In genomic region chr1:222618001-222618879, GRCh38 we compare ENCODE assay signal across 8 cellular contexts. TPM values are rescaled to one million over a fixed set of nuclear protein-coding genes. Genes with fewer than 3 reads are reported as not detected.
A peak's percentile ranks its signal among the peaks of the same experiment; 100 is the strongest.
DNase-seq lines count a peak whose midpoint lies in the region; ATAC-seq, FAIRE-seq and TF ChIP-seq lines count a peak whose summit lies in the region.

A gene with protein sequence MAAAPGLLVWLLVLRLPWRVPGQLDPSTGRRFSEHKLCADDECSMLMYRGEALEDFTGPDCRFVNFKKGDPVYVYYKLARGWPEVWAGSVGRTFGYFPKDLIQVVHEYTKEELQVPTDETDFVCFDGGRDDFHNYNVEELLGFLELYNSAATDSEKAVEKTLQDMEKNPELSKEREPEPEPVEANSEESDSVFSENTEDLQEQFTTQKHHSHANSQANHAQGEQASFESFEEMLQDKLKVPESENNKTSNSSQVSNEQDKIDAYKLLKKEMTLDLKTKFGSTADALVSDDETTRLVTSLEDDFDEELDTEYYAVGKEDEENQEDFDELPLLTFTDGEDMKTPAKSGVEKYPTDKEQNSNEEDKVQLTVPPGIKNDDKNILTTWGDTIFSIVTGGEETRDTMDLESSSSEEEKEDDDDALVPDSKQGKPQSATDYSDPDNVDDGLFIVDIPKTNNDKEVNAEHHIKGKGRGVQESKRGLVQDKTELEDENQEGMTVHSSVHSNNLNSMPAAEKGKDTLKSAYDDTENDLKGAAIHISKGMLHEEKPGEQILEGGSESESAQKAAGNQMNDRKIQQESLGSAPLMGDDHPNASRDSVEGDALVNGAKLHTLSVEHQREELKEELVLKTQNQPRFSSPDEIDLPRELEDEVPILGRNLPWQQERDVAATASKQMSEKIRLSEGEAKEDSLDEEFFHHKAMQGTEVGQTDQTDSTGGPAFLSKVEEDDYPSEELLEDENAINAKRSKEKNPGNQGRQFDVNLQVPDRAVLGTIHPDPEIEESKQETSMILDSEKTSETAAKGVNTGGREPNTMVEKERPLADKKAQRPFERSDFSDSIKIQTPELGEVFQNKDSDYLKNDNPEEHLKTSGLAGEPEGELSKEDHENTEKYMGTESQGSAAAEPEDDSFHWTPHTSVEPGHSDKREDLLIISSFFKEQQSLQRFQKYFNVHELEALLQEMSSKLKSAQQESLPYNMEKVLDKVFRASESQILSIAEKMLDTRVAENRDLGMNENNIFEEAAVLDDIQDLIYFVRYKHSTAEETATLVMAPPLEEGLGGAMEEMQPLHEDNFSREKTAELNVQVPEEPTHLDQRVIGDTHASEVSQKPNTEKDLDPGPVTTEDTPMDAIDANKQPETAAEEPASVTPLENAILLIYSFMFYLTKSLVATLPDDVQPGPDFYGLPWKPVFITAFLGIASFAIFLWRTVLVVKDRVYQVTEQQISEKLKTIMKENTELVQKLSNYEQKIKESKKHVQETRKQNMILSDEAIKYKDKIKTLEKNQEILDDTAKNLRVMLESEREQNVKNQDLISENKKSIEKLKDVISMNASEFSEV (N-terminal part only) (plus strand): TSS chr1:222618097. CDS start chr1:222618111, 14 bp downstream.

- no peaks in the 10 kb centered on the region for H3K9me3 ChIP-seq in HepG2 (ENCODE audit: low read length)

- TF ChIP-seq EP300 in HepG2 (IDR thresholded peaks at IDR 0.05; ENCODE audit: low read depth in 2 of 2, low read length in 2 of 2) (no peak), HepG2 (CRISPR knock-in tag; IDR thresholded peaks at IDR 0.05; ENCODE audit: borderline replicate concordance) (no peak)

- ATAC-seq in HG02943 (IDR thresholded peaks at IDR 0.05; ENCODE audit: low read depth, unreplicated experiment) (peak; percentile 54), HepG2 (peak; percentile 80)

- H3K9me3 Mint-ChIP-seq in dendritic cell treated with granulocyte-macrophage colony-stimulating factor and Interleukin-4, amounts not matched to agents 40 ng/mL and 50 ng/mL, for 4 days, result no peaks in the 10 kb centered on the region

- 0 out of 2 replicates have a peak, but pooled peaks have one; percentile 9 for TF ChIP-seq RAD21 in HepG2 (CRISPR knock-in tag; IDR thresholded peaks at IDR 0.05)

- peaks cover 29% of the 10 kb centered on the region for H3K36me3 Mint-ChIP-seq in dendritic cell treated with granulocyte-macrophage colony-stimulating factor and Interleukin-4, amounts not matched to agents 40 ng/mL and 50 ng/mL, for 4 days (ENCODE audit: low read depth)

- peak in 1 of 2 experiments; percentile 78; a peak in 3 of 4 replicates for TF ChIP-seq POLR2A in HepG2 (IDR thresholded peaks at IDR 0.05; ENCODE audit: insufficient read depth in 1 of 2, low read depth in 2 of 2, low read length in 2 of 2)

- no peak within 1 kb of the TSS for H2AFZ ChIP-seq in HepG2 (ENCODE audit: low read length)

- in situ Hi-C loops in HepG2 (cut with HindIII; ENCODE audit: extremely low pct_ligation_motif_present, low pct_unique_long_range_greater_than_20kb), result no loop called here

- peaks cover 26% of the 10 kb centered on the region for H3K4me1 Mint-ChIP-seq in dendritic cell treated with granulocyte-macrophage colony-stimulating factor and Interleukin-4, amounts not matched to agents 40 ng/mL and 50 ng/mL, for 4 days (ENCODE audit: low read depth)

- WGBS in HepG2 (ENCODE audit: low lambda C conversion rate), result 2% methylated on average over 9 of the region's 81 CpGs

- peak within 1 kb of the TSS; percentile 87 for H3K9ac ChIP-seq in HepG2 (ENCODE audit: insufficient read depth, low read depth, low read length)

- BruUV-seq in HepG2 (replicated peaks; lab: Mats Ljungman, UMichigan), result no TSS peak

- H3K4me3 Mint-ChIP-seq in dendritic cell treated with granulocyte-macrophage colony-stimulating factor and Interleukin-4, amounts not matched to agents 40 ng/mL and 50 ng/mL, for 4 days, result peak within 1 kb of the TSS; percentile 86

- FAIRE-seq in HepG2 (lab: Jason Lieb, UNC), result no peak

- H3K4me2 ChIP-seq in HepG2 (ENCODE audit: low read depth, low read length), result peak within 1 kb of the TSS; percentile 90

- no peak for TF ChIP-seq CTCF in HepG2 (CRISPR knock-in tag; IDR thresholded peaks at IDR 0.05)

- no peaks in the 10 kb centered on the region for H3K27me3 ChIP-seq in HepG2 (ENCODE audit: control insufficient read depth in 1 of 2, insufficient read depth in 2 of 2, low read length in 2 of 2)

- peaks cover 0 to 11% of the 10 kb centered on the region in 2 experiments; a peak in 3 of 5 replicates for H3K36me3 ChIP-seq in HepG2 (replicated peaks in 1 of 2; ENCODE audit: control insufficient read depth in 1 of 2, insufficient read depth in 2 of 2, low read length in 2 of 2)

- peak; percentile 80 for DNase-seq in SIG-M5 treated with dmso at 0.1 percent for 504 hours (lab: John Stamatoyannopoulos, UW; ENCODE audit: unreplicated experiment)
- DNase-seq in SIG-M5 (lab: John Stamatoyannopoulos, UW), result no peak
- peak; percentile 72 for DNase-seq in NCI-H2171 treated with DMSO at 0.1 percent for 48 hours (lab: John Stamatoyannopoulos, UW)
- peak; percentile 26 to 72 for DNase-seq in activated CD4-positive, alpha-beta T cell treated with anti-CD3 and anti-CD28 coated beads for 4 hours
- peak; percentile 39 for DNase-seq in HepG2 (ENCODE audit: low spot score)
- peak; percentile 76 for DNase-seq in stimulated activated CD4-positive, alpha-beta T cell treated with anti-CD3 and anti-CD28 coated beads, Interleukin-4, amount 100 ng/mL, for 24 hours

- POLR2A ChIA-PET in HepG2 (lab: Yijun Ruan, JAX), result interaction anchor here (1.4 to 1.5 kb wide), 2 partner anchors 26 to 62 kb away, joined by 3 to 4 read pairs; no protein-coding TSS in a partner anchor

- CTCF ChIA-PET in HepG2 (lab: Yijun Ruan, JAX; ENCODE audit: low intra/inter-chr PET ratio, low total read pairs), result no interaction called here

- peaks cover 38% of the 10 kb centered on the region for H3K4me1 ChIP-seq in HepG2 (ENCODE audit: insufficient read depth, low read length)

- H3K27me3 Mint-ChIP-seq in dendritic cell treated with granulocyte-macrophage colony-stimulating factor and Interleukin-4, amounts not matched to agents 40 ng/mL and 50 ng/mL, for 4 days, result peaks cover 17% of the 10 kb centered on the region

- H3K27ac Mint-ChIP-seq in dendritic cell treated with granulocyte-macrophage colony-stimulating factor and Interleukin-4, amounts not matched to agents 40 ng/mL and 50 ng/mL, for 4 days, result peak within 1 kb of the TSS; percentile 76

- H3K4me3 ChIP-seq in HepG2 (replicated peaks in 1 of 3; ENCODE audit: insufficient read depth in 1 of 3, low read depth in 2 of 3, low read length in 3 of 3), result peak within 1 kb of the TSS; percentile 87 to 95 (median 92)

- H3K79me2 ChIP-seq in HepG2 (ENCODE audit: insufficient read depth, low read length), result peaks cover 17% of the 10 kb centered on the region

- intact Hi-C loops in dendritic cell treated with granulocyte-macrophage colony-stimulating factor and Interleukin-4, amounts not matched to agents 40 ng/mL and 50 ng/mL, for 4 days (cut with micrococcal nuclease), result no loop called here
- intact Hi-C loops in HepG2 (cut with micrococcal nuclease; ENCODE audit: unreplicated experiment), result loop anchor here (2.0 to 5.0 kb wide), 3 partner anchors 29 to 1831 kb away; partner anchors contain the start of genes HHIPL2, MTARC1 and TAF1A

- H3K27ac ChIP-seq in HepG2 (ENCODE audit: extremely low read length, insufficient read depth, low read length), result peak within 1 kb of the TSS; percentile 55

- 0 out of 2 replicates have a peak, but pooled peaks cover 6% of the 10 kb centered on the region for H4K20me1 ChIP-seq in HepG2 (ENCODE audit: insufficient read depth, low read length)

TF ChIP-seq in HepG2, 621 proteins besides CTCF, POLR2A, EP300 and RAD21 (continues in another document):
- TF ChIP-seq, protein P1, sequence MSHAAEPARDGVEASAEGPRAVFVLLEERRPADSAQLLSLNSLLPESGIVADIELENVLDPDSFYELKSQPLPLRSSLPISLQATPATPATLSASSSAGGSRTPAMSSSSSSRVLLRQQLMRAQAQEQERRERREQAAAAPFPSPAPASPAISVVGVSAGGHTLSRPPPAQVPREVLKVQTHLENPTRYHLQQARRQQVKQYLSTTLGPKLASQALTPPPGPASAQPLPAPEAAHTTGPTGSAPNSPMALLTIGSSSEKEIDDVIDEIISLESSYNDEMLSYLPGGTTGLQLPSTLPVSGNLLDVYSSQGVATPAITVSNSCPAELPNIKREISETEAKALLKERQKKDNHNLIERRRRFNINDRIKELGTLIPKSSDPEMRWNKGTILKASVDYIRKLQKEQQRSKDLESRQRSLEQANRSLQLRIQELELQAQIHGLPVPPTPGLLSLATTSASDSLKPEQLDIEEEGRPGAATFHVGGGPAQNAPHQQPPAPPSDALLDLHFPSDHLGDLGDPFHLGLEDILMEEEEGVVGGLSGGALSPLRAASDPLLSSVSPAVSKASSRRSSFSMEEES (CRISPR knock-in tag; IDR thresholded peaks at IDR 0.05), result no peak
- TF ChIP-seq POLR2AphosphoS5 (IDR thresholded peaks at IDR 0.05; ENCODE audit: low read depth, low read length) (peak; percentile 53), CHD2 (IDR thresholded peaks at IDR 0.05; ENCODE audit: low read depth, low read length) (no peak), ZNF709 (CRISPR knock-in tag; IDR thresholded peaks at IDR 0.05) (no peak), CHD4 (IDR thresholded peaks at IDR 0.05; ENCODE audit: borderline replicate concordance, low read length) (no peak)

RNA-seq across cellular contexts. Expression of the gene that starts here (rescaled TPM):
- total RNA-seq in HepG2 (2016; rRNA removed; fragmentation: Illumina TruSeq; extraction: Trizol), result 27.4 and 48.7 TPM in 2 replicates
- 3.2 and 3.7 TPM in 2 replicates for total RNA-seq in HepG2 (2016; cell fraction: cytosol; rRNA removed; fragmentation: Illumina TruSeq; extraction: Trizol; ENCODE audit: low read depth)
- total RNA-seq in HepG2 (2016; cell fraction: insoluble cytoplasmic fraction; rRNA removed; fragmentation: Illumina TruSeq; extraction: Trizol), result 27.7 and 51.2 TPM in 2 replicates
- 7.2 and 9.4 TPM in 2 replicates for total RNA-seq in HepG2 (2016; cell fraction: membrane; rRNA removed; fragmentation: Illumina TruSeq; extraction: Trizol)
- total RNA-seq in HepG2 (2016; cell fraction: nucleus; rRNA removed; fragmentation: Illumina TruSeq; extraction: Trizol), result 73.6 and 82.8 TPM in 2 replicates
- 45.2 and 45.6 TPM in 2 replicates for polyA plus RNA-seq in HepG2 (2011; rRNA removed)
- polyA plus RNA-seq in HepG2 (2011; cell fraction: cytosol; rRNA removed), result 34.4 and 35.7 TPM in 2 replicates
- polyA plus RNA-seq in HepG2 (2011; cell fraction: nucleus; rRNA removed), result 125 and 161 TPM in 2 replicates
- 25.2 and 38.0 TPM in 2 replicates for polyA plus RNA-seq in HepG2 (2012)
- polyA plus RNA-seq in HepG2 (2016; cell fraction: cytosol; fragmentation: Illumina TruSeq; extraction: Trizol; ENCODE audit: low read depth), result 2.4 and 3.6 TPM in 2 replicates
- polyA plus RNA-seq in HepG2 (2016; cell fraction: insoluble cytoplasmic fraction; fragmentation: Illumina TruSeq; extraction: Trizol; ENCODE audit: low read depth), result 14.1 and 14.8 TPM in 2 replicates
- 3.1 and 5.5 TPM in 2 replicates for polyA plus RNA-seq in HepG2 (2016; cell fraction: membrane; fragmentation: Illumina TruSeq; extraction: Trizol; ENCODE audit: low read depth)
- 108 and 114 TPM in 2 replicates for polyA plus RNA-seq in HepG2 (2016; cell fraction: nucleus; fragmentation: Illumina TruSeq; extraction: Trizol; ENCODE audit: insufficient read depth, low read depth)
- polyA minus RNA-seq in HepG2 (2011; rRNA and poly(A)+ RNA removed; ENCODE audit: low replicate concordance), result 42.0 and 48.4 TPM in 2 replicates
- 19.9 and 24.8 TPM in 2 replicates for polyA minus RNA-seq in HepG2 (2011; cell fraction: cytosol; rRNA and poly(A)+ RNA removed)
- polyA minus RNA-seq in HepG2 (2011; cell fraction: nucleus; rRNA and poly(A)+ RNA removed), result 67.5 and 74.8 TPM in 2 replicates
